Comparison of ENCODE assay signal across 28 cellular contexts in the genomic region with DNA sequence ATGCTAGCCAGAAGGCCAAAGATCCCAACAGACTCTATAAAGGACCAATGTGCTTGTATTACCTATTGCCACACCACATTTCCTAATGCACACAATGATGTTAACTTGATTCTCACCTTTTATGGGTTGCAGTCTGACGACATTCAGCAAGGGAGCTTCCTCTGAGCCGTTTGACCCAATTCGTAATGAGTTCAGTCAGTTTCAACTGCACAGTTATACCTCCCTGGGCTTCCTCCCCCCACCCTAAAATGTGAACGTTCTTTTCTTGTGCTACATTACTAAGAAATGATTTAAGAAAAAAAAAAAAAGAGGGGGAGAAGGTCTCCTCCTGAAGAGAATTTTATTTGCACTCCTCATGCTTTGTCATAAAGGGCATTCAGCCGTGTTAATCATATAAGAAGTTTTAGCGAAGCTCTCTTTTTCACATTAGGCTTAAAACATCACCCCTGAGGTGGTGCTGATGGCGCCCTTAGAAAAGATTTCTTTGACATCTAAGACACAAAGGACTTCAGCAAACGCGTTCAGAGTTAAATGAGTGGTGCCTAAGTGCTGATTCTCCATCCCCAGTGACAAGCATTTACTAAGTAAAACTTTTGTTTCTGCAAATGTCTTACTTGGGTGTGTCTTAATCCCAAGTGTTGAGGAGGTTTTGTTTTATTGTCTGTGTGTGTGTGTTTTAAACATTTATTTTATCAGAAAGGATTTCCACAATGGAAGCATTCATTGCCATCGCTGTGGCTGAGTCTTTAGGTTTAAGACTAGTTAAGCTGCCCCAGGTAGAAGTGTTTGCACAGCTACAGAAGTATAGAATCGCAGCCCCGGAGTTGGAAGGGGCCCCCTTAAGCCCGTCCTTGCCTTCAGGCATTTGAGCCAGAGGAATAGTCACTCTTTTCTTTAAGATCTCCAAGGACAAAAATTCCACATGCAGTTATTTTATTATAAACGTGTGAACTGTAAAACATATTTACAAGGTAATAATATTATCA. TPM values are rescaled to one million over a fixed set of nuclear protein-coding genes. Genes with fewer than 3 reads are reported as not detected.
DNase-seq lines count a peak whose midpoint lies in the region; ATAC-seq, FAIRE-seq and TF ChIP-seq lines count a peak whose summit lies in the region.
"Had no signal": no experiment of that assay in that cellular context is flagged by ENCODE, and none has a peak within 500 bp of the region (broad histone marks: within the 10 kb centered on the region; RNA-seq: fewer than 3 reads in every experiment).

No MANE protein-coding gene starts in this region.

- peaks cover 43% of the 10 kb centered on the region for H3K4me1 ChIP-seq in cardiac muscle cell (ENCODE audit: low read depth)
- H3K4me1 ChIP-seq in heart right ventricle, result no peaks in the 10 kb centered on the region
- no peaks in the 10 kb centered on the region for H3K4me1 ChIP-seq in urinary bladder (ENCODE audit: insufficient read depth)

- no peaks in the 10 kb centered on the region for H3K36me3 Mint-ChIP-seq in nephron (ENCODE audit: low read depth)
- H3K36me3 Mint-ChIP-seq in activated T-helper 2 cell treated with anti-CD3 and anti-CD28 coated beads, Interferon-gamma antibody, Interleukin-2, Interleukin-4, amounts not matched to agents 10 μg/mL and 5 μg/mL and 100 μg/mL, durations not matched to agents 14 hours and 24 hours and 36 hours (ENCODE audit: low read depth), result no peaks in the 10 kb centered on the region
- H3K36me3 Mint-ChIP-seq: CD8-positive, alpha-beta T cell had no signal

- peak overlapping the region; percentile 71 to 98 (median 94) for H3K27ac Mint-ChIP-seq in nephron
- H3K27ac Mint-ChIP-seq in activated T-helper 2 cell treated with anti-CD3 and anti-CD28 coated beads, Interferon-gamma antibody, Interleukin-2, Interleukin-4, amounts not matched to agents 10 μg/mL and 5 μg/mL and 100 μg/mL, durations not matched to agents 14 hours and 24 hours and 36 hours, result no peak overlapping the region
- H3K27ac Mint-ChIP-seq: CD8-positive, alpha-beta T cell had no signal

- H3K4me3 ChIP-seq in cardiac muscle cell (no peak overlapping the region), heart right ventricle (no peak overlapping the region), urinary bladder (ENCODE audit: low read depth, low read length) (no peak overlapping the region)
- H3K4me3 ChIP-seq: GM23248, MG63, SK-N-MC had no signal

- peaks cover 75% of the 10 kb centered on the region for H3K4me1 Mint-ChIP-seq in nephron
- peaks cover 4% of the 10 kb centered on the region for H3K4me1 Mint-ChIP-seq in activated T-helper 2 cell treated with anti-CD3 and anti-CD28 coated beads, Interferon-gamma antibody, Interleukin-2, Interleukin-4, amounts not matched to agents 10 μg/mL and 5 μg/mL and 100 μg/mL, durations not matched to agents 14 hours and 24 hours and 36 hours (ENCODE audit: low read depth)

- no peak for ATAC-seq in heart right ventricle
- ATAC-seq: CD8-positive, alpha-beta T cell; HCT116; Right ventricle myocardium inferior had no signal

- intact Hi-C loops in heart right ventricle (cut with DNase I), result no loop called here
- intact Hi-C loops in activated T-helper 2 cell treated with anti-CD3 and anti-CD28 coated beads, Interferon-gamma antibody, Interleukin-2, Interleukin-4, amounts not matched to agents 10 μg/mL and 5 μg/mL and 100 μg/mL, durations not matched to agents 14 hours and 24 hours and 36 hours (cut with micrococcal nuclease), result no loop called here

- H3K27me3 ChIP-seq in cardiac muscle cell (no peaks in the 10 kb centered on the region), heart right ventricle (peaks cover 0 to 60% (median 0%) of the 10 kb centered on the region in 7 donors)
- H3K27me3 ChIP-seq: MG63 had no signal

- peak; percentile 87 for FAIRE-seq in TTC549 (lab: Jason Lieb, UNC)
- FAIRE-seq: GM18507, RCC 7860 had no signal

- H3K36me3 ChIP-seq in cardiac muscle cell (no peaks in the 10 kb centered on the region), heart right ventricle (no peaks in the 10 kb centered on the region), urinary bladder (ENCODE audit: insufficient read depth) (no peaks in the 10 kb centered on the region)
- H3K36me3 ChIP-seq: MG63 had no signal

- no peak for DNase-seq in cardiac muscle cell (ENCODE audit: low read depth in 1 of 2, low spot score in 1 of 2)
- DNase-seq in heart right ventricle, result no peak
- DNase-seq in NCI-H1048 (lab: John Stamatoyannopoulos, UW), result no peak
- no peak for DNase-seq in activated T-helper 2 cell treated with anti-CD3 and anti-CD28 coated beads, Interferon-gamma antibody, Interleukin-2, Interleukin-4, amounts not matched to agents 10 μg/mL and 5 μg/mL and 100 μg/mL, durations not matched to agents 14 hours and 24 hours and 36 hours (ENCODE audit: low spot score)
- no peak for DNase-seq in SIG-M5 treated with dmso at 0.1 percent for 504 hours (lab: John Stamatoyannopoulos, UW; ENCODE audit: unreplicated experiment)
- DNase-seq: 8988T; C1 segment of cervical spinal cord; CD8-positive, alpha-beta T cell; DMS153; GDM1; GM23248; Kasumi-1; MG63; NCI-H1105; NCI-H2029 treated with DMSO at 0.1 percent for 48 hours; NCI-H226; NCI-H524 treated with DMSO at 0.1 percent for 48 hours; NCI-H82; SW 1271 had no signal

- H3K27ac ChIP-seq in cardiac muscle cell, result peak overlapping the region; percentile 87
- H3K27ac ChIP-seq in heart right ventricle, result no peak overlapping the region
- peak overlapping the region; percentile 38 for H3K27ac ChIP-seq in urinary bladder (ENCODE audit: low read depth)
- H3K27ac ChIP-seq: GM23248, SK-N-MC had no signal

- peaks cover 3% of the 10 kb centered on the region for H3K27me3 Mint-ChIP-seq in nephron (ENCODE audit: low read depth)
- peaks cover 2% of the 10 kb centered on the region for H3K27me3 Mint-ChIP-seq in activated T-helper 2 cell treated with anti-CD3 and anti-CD28 coated beads, Interferon-gamma antibody, Interleukin-2, Interleukin-4, amounts not matched to agents 10 μg/mL and 5 μg/mL and 100 μg/mL, durations not matched to agents 14 hours and 24 hours and 36 hours (ENCODE audit: low read depth)

- H3K9me3 Mint-ChIP-seq in nephron, result no peaks in the 10 kb centered on the region
- H3K9me3 Mint-ChIP-seq in activated T-helper 2 cell treated with anti-CD3 and anti-CD28 coated beads, Interferon-gamma antibody, Interleukin-2, Interleukin-4, amounts not matched to agents 10 μg/mL and 5 μg/mL and 100 μg/mL, durations not matched to agents 14 hours and 24 hours and 36 hours, result no peaks in the 10 kb centered on the region
- H3K9me3 Mint-ChIP-seq: CD8-positive, alpha-beta T cell had no signal

- TF ChIP-seq CTCF in cardiac muscle cell (IDR thresholded peaks at IDR 0.05; ENCODE audit: low read depth, low read length) (no peak), heart right ventricle (IDR thresholded peaks at IDR 0.05) (no peak), nephron (IDR thresholded peaks at IDR 0.05; ENCODE audit: unreplicated experiment in 3 of 3) (no peak)

- H3K9me3 ChIP-seq in cardiac muscle cell (ENCODE audit: low read depth), result no peaks in the 10 kb centered on the region
- no peaks in the 10 kb centered on the region for H3K9me3 ChIP-seq in heart right ventricle
- H3K9me3 ChIP-seq: MG63 had no signal

- WGBS in heart right ventricle, 2 donors, result 74 to 78% methylated on average over 14 of the region's 14 CpGs
- WGBS in urinary bladder, result 63% methylated on average over 14 of the region's 14 CpGs

- no peak overlapping the region for H3K4me3 Mint-ChIP-seq in nephron
- H3K4me3 Mint-ChIP-seq in activated T-helper 2 cell treated with anti-CD3 and anti-CD28 coated beads, Interferon-gamma antibody, Interleukin-2, Interleukin-4, amounts not matched to agents 10 μg/mL and 5 μg/mL and 100 μg/mL, durations not matched to agents 14 hours and 24 hours and 36 hours (ENCODE audit: low read depth), result no peak overlapping the region
- H3K4me3 Mint-ChIP-seq: CD8-positive, alpha-beta T cell had no signal

RNA-seq across cellular contexts. Expression of gene GPC3, which starts 15.2 kb away (rescaled TPM):
- 171 and 219 TPM in 2 replicates for total RNA-seq in cardiac muscle cell
- polyA plus RNA-seq in cardiac muscle cell, result 275 and 323 TPM in 2 replicates
- total RNA-seq in heart right ventricle, result 1 to 10 TPM; 1.1 to 5.6 (median 3.4) TPM
- 1 to 10 TPM in 1 of 2 donors, under 1 TPM in 1; 0.66 to 3.6 TPM for polyA plus RNA-seq in heart right ventricle
- total RNA-seq in urinary bladder, result 192 TPM
- 22.1 TPM for polyA plus RNA-seq in urinary bladder
- 0.25 and 0.37 TPM in 2 replicates for total RNA-seq in activated T-helper 2 cell treated with anti-CD3 and anti-CD28 coated beads, Interferon-gamma antibody, Interleukin-2, Interleukin-4, amounts not matched to agents 10 μg/mL and 5 μg/mL and 100 μg/mL, durations not matched to agents 14 hours and 24 hours and 36 hours
- total RNA-seq: GM23248, OCI-LY7 had no signal
- polyA plus RNA-seq: GM23248 had no signal

Comparison
In these comparisons a context has a peak if more than half of its experiments do, and no peak if none do; other contexts are left out.
1. H3K27ac ChIP-seq: peak in cardiac muscle cell (single experiment) and urinary bladder (single experiment); none in heart right ventricle (0 of 10).
2. RNA of gene GPC3, which starts 15.2 kb away (total RNA-seq): 192 TPM in urinary bladder (single experiment) and 171 to 219 TPM in cardiac muscle cell; 1.1 to 5.6 TPM in heart right ventricle and 0.25 to 0.37 TPM in activated T-helper 2 cell treated with anti-CD3 and anti-CD28 coated beads, Interferon-gamma antibody, Interleukin-2, Interleukin-4, amounts not matched to agents 10 μg/mL and 5 μg/mL and 100 μg/mL, durations not matched to agents 14 hours and 24 hours and 36 hours; every median in the first group is over 10 times any median in the second.